ENCODE assay signal across 18 cellular contexts in the genomic region with DNA sequence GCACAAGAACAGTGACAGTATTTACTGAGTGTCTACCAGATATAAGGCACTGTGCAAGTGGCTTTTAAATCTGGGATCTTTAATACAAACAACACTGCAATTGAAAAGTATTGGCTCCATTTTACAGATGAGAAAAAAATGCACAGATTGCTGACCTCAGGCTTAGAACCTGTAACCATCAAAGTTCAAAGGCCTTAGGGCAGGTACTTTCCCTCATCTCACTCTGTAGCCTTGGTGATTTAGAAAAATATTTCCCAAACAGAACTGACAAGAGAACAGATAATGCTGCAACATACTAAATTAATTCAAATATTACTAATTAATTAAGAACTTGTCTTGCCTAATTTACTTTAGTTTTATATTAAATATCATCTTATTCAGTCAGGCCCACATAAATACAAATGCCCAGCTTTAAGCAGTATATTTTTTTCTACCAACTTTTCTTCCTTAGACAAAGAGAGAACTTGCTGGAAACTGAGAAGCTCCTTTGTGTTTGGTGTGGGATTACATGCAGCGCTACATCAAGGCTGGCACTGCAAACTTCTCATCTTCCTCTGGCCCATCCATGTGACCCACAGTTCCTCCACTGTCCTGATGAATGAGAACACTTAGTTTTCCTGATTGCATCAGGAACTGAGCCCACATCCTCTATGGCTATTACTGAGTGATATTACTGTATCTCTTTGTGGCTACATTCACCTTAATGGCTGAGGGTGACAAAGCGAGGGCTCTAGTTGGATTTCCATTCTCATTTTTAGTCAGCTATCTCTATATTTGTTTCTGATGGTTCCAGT.
DNase-seq lines count a peak whose midpoint lies in the region; ATAC-seq, FAIRE-seq and TF ChIP-seq lines count a peak whose summit lies in the region.
"Had no signal": no experiment of that assay in that cellular context is flagged by ENCODE, and none has a peak within 500 bp of the region (broad histone marks: within the 10 kb centered on the region; RNA-seq: fewer than 3 reads in every experiment).

No MANE protein-coding gene starts in this region.

- intact Hi-C loops in dorsolateral prefrontal cortex (cut with DNase I): no loop called here

- TF ChIP-seq POLR2A in H54 (IDR thresholded peaks at IDR 0.05; ENCODE audit: low read depth, low read length): no peak

- H3K4me3 ChIP-seq in GM06990 (replicated peaks; ENCODE audit: low read depth, low read length): no peak overlapping the region
- no peak overlapping the region for H3K4me3 ChIP-seq in dorsolateral prefrontal cortex
- H3K4me3 ChIP-seq: coronary artery, gastroesophageal sphincter, MG63, thoracic aorta had no signal

- DNase-seq in GM06990 (ENCODE audit: extremely low read depth, insufficient read length) (peak; percentile 6), HT1080 (ENCODE audit: low read depth) (peak; percentile 56), dorsolateral prefrontal cortex (peak in 1 of 10 donors; percentile 19), COR-L47 (lab: John Stamatoyannopoulos, UW) (no peak), NCI-H2107 treated with DMSO at 0.1 percent for 48 hours (lab: John Stamatoyannopoulos, UW; ENCODE audit: unreplicated experiment) (no peak), H54 (ENCODE audit: insufficient read length, low spot score) (no peak)
- no peak for DNase-seq in stimulated activated naive CD8-positive, alpha-beta T cell treated with anti-CD3 and anti-CD28 coated beads, Interleukin-15, Interleukin-2, amounts not matched to agents 100 U/mL and 50 U/mL, for 24 hours
- DNase-seq: activated CD4-positive, alpha-beta T cell treated with anti-CD3 and anti-CD28 coated beads for 36 hours; activated gamma-delta T cell treated with Interleukin-2 at 50 U/mL for 16 hours; BE2C; MG63; NCI-H187; NCI-H446 treated with DMSO at 0.1 percent for 48 hours; SHP77 treated with DMSO at 0.1 percent for 48 hours; stimulated activated CD4-positive, alpha-beta T cell treated with anti-CD3 and anti-CD28 coated beads, Interleukin-4, amount 100 ng/mL, for 1 hour had no signal

- no peaks in the 10 kb centered on the region for H3K36me3 ChIP-seq in GM06990 (ENCODE audit: control insufficient read depth, insufficient read depth, low read length)
- H3K36me3 ChIP-seq: BE2C, gastroesophageal sphincter, MG63, thoracic aorta had no signal

- no peak for FAIRE-seq in H54 (lab: Jason Lieb, UNC)

- no peak for TF ChIP-seq CTCF in GM06990 (IDR thresholded peaks at IDR 0.05; ENCODE audit: insufficient read depth, low read length, poor library complexity, severe bottlenecking)
- no peak for TF ChIP-seq CTCF in dorsolateral prefrontal cortex (IDR thresholded peaks at IDR 0.05 in 54 of 56, conservative IDR thresholded peaks at IDR 0.05 in 2 of 56; ENCODE audit: low read depth in 1 of 56, partially characterized antibody in 56 of 56)

- peak; percentile 46 for ATAC-seq in stimulated activated naive CD8-positive, alpha-beta T cell treated with anti-CD3 and anti-CD28 coated beads, Interleukin-15, Interleukin-2, amounts not matched to agents 100 U/mL and 50 U/mL, for 24 hours
- ATAC-seq: activated CD4-positive, alpha-beta T cell treated with anti-CD3 and anti-CD28 coated beads for 36 hours; gastroesophageal sphincter had no signal

- H3K27me3 ChIP-seq in GM06990 (replicated peaks; ENCODE audit: control insufficient read depth, insufficient read depth, low read length) (no peaks in the 10 kb centered on the region), dorsolateral prefrontal cortex (no peaks in the 10 kb centered on the region)
- H3K27me3 ChIP-seq: BE2C, gastroesophageal sphincter, MG63 had no signal

- peak overlapping the region in 45 of 59 donors; percentile 0 to 79 (median 47) for H3K27ac ChIP-seq in dorsolateral prefrontal cortex
- H3K27ac ChIP-seq: coronary artery, thoracic aorta had no signal

Comparison
In these comparisons a context has a peak if more than half of its experiments do, and no peak if none do; other contexts are left out.
1. DNase-seq: peak in GM06990 (single experiment) and HT1080 (single experiment); none in stimulated activated naive CD8-positive, alpha-beta T cell treated with anti-CD3 and anti-CD28 coated beads, Interleukin-15, Interleukin-2, amounts not matched to agents 100 U/mL and 50 U/mL, for 24 hours (single experiment), COR-L47 (single experiment), NCI-H2107 treated with DMSO at 0.1 percent for 48 hours (single experiment) and H54 (single experiment).